1 cellular context compared by ENCODE assay signal in the genomic region with DNA sequence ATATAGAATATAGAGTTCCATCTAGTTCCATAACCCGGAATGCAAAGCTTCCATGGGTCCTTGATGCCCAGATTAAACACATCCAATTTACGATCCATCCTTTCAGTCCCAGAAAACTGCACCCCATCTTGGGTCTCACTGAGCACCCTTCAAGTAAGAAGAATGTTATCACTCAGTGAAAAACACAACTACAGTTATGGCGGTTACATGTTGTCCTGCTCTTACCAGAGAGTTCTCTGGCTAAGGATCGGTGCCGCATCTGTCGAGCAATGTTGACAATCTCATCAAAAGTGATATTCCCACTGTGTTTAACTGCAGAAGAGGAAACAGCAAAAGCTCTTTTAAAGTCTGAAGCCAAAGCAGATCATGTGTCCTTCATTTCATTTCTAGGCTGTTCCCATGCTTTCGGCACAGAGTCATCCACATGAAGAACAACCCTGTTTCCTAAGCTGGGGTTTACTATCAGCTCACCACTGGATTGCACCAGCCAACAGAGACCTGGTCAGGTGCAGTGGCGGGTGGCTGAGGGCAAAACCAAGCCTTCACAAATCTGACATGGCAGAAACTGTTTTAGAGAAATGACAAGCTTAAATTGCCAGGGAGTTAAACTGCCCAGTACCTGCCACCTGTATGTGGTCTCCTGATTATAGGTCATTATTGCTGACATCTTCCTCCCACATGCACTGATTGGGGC.
TF ChIP-seq lines count a peak whose summit lies in the region.

No MANE protein-coding gene starts in this region.

TF ChIP-seq in HEK293, 187 proteins besides CTCF, POLR2A, EP300 and RAD21 (continued from another document):
- TF ChIP-seq, protein P1, sequence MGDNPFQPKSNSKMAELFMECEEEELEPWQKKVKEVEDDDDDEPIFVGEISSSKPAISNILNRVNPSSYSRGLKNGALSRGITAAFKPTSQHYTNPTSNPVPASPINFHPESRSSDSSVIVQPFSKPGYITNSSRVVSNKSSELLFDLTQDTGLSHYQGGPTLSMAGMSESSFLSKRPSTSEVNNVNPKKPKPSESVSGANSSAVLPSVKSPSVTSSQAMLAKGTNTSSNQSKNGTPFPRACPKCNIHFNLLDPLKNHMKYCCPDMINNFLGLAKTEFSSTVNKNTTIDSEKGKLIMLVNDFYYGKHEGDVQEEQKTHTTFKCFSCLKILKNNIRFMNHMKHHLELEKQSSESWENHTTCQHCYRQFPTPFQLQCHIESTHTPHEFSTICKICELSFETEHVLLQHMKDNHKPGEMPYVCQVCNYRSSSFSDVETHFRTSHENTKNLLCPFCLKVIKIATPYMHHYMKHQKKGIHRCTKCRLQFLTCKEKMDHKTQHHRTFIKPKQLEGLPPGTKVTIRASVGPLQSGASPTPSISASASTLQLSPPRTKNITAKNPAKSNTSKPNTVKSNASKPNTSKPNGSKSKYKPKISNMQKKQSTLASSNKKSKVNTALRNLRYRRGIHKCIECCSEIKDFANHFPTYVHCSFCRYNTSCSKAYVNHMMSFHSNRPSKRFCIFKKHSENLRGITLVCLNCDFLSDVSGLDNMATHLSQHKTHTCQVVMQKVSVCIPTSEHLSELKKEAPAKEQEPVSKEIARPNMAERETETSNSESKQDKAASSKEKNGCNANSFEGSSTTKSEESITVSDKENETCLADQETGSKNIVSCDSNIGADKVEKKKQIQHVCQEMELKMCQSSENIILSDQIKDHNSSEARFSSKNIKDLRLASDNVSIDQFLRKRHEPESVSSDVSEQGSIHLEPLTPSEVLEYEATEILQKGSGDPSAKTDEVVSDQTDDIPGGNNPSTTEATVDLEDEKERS (tag by site-specific recombination; IDR thresholded peaks at IDR 0.05) = no peak
- no peak for TF ChIP-seq MZF1 (tag by site-specific recombination; IDR thresholded peaks at IDR 0.05; ENCODE audit: borderline replicate concordance)
- TF ChIP-seq ZNF777 (tag by site-specific recombination; IDR thresholded peaks at IDR 0.05; ENCODE audit: borderline replicate concordance) = no peak
- TF ChIP-seq ZNF175 (tag by site-specific recombination; IDR thresholded peaks at IDR 0.05) = no peak
- TF ChIP-seq ZNF10 (tag by site-specific recombination; IDR thresholded peaks at IDR 0.05) = 0 out of 2 replicates have a peak, but pooled peaks have one; percentile 44
- TF ChIP-seq ZFP37 (tag by site-specific recombination; IDR thresholded peaks at IDR 0.05) = no peak
- no peak for TF ChIP-seq ZNF48 (tag by site-specific recombination; IDR thresholded peaks at IDR 0.05)
- TF ChIP-seq ZNF660 (tag by site-specific recombination; IDR thresholded peaks at IDR 0.05) = 0 out of 2 replicates have a peak, but pooled peaks have one; percentile 3
- TF ChIP-seq ZNF830 (tag by site-specific recombination; IDR thresholded peaks at IDR 0.05; ENCODE audit: low read depth) = no peak
- no peak for TF ChIP-seq REPIN1 (tag by site-specific recombination; IDR thresholded peaks at IDR 0.05; ENCODE audit: low read depth)
- TF ChIP-seq ZNF623 (tag by site-specific recombination; IDR thresholded peaks at IDR 0.05) = no peak
- TF ChIP-seq, protein P2, sequence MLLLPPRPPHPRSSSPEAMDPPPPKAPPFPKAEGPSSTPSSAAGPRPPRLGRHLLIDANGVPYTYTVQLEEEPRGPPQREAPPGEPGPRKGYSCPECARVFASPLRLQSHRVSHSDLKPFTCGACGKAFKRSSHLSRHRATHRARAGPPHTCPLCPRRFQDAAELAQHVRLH (tag by site-specific recombination; IDR thresholded peaks at IDR 0.05) = no peak
- TF ChIP-seq, protein P3, sequence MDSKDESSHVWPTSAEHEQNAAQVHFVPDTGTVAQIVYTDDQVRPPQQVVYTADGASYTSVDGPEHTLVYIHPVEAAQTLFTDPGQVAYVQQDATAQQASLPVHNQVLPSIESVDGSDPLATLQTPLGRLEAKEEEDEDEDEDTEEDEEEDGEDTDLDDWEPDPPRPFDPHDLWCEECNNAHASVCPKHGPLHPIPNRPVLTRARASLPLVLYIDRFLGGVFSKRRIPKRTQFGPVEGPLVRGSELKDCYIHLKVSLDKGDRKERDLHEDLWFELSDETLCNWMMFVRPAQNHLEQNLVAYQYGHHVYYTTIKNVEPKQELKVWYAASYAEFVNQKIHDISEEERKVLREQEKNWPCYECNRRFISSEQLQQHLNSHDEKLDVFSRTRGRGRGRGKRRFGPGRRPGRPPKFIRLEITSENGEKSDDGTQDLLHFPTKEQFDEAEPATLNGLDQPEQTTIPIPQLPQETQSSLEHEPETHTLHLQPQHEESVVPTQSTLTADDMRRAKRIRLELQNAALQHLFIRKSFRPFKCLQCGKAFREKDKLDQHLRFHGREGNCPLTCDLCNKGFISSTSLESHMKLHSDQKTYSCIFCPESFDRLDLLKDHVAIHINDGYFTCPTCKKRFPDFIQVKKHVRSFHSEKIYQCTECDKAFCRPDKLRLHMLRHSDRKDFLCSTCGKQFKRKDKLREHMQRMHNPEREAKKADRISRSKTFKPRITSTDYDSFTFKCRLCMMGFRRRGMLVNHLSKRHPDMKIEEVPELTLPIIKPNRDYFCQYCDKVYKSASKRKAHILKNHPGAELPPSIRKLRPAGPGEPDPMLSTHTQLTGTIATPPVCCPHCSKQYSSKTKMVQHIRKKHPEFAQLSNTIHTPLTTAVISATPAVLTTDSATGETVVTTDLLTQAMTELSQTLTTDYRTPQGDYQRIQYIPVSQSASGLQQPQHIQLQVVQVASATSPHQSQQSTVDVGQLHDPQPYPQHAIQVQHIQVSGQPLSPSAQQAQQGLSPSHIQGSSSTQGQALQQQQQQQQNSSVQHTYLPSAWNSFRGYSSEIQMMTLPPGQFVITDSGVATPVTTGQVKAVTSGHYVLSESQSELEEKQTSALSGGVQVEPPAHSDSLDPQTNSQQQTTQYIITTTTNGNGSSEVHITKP (tag by site-specific recombination; IDR thresholded peaks at IDR 0.05) = 0 out of 2 replicates have a peak, but pooled peaks have one; percentile 9
- TF ChIP-seq, protein P4, sequence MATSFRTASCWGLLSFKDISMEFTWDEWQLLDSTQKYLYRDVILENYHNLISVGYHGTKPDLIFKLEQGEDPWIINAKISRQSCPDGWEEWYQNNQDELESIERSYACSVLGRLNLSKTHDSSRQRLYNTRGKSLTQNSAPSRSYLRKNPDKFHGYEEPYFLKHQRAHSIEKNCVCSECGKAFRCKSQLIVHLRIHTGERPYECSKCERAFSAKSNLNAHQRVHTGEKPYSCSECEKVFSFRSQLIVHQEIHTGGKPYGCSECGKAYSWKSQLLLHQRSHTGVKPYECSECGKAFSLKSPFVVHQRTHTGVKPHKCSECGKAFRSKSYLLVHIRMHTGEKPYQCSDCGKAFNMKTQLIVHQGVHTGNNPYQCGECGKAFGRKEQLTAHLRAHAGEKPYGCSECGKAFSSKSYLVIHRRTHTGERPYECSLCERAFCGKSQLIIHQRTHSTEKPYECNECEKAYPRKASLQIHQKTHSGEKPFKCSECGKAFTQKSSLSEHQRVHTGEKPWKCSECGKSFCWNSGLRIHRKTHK (tag by site-specific recombination; IDR thresholded peaks at IDR 0.05) = no peak
